Comparison of ENCODE assay signal across 8 cellular contexts in genomic region chr2:152694161-152694661, GRCh38. TPM values are rescaled to one million over a fixed set of nuclear protein-coding genes. Genes with fewer than 3 reads are reported as not detected.
A peak's percentile ranks its signal among the peaks of the same experiment; 100 is the strongest.
DNase-seq lines count a peak whose midpoint lies in the region; ATAC-seq, FAIRE-seq and TF ChIP-seq lines count a peak whose summit lies in the region.

No MANE protein-coding gene starts in this region.

- peaks cover 62% of the 10 kb centered on the region for H3K36me3 ChIP-seq in RWPE2 (ENCODE audit: low read depth)

- peak overlapping the region; percentile 96 for H3K27ac Mint-ChIP-seq in central memory CD8-positive, alpha-beta T cell (ENCODE audit: low read depth)
- peak overlapping the region; percentile 92 to 93 for H3K27ac Mint-ChIP-seq in natural killer cell

- TF ChIP-seq POLR2A in H54 (IDR thresholded peaks at IDR 0.05; ENCODE audit: low read depth, low read length): no peak
- no peak for TF ChIP-seq POLR2A in lower leg skin (IDR thresholded peaks at IDR 0.05)

- H3K27me3 Mint-ChIP-seq in central memory CD8-positive, alpha-beta T cell: no peaks in the 10 kb centered on the region
- H3K27me3 Mint-ChIP-seq in natural killer cell (ENCODE audit: low read depth in 2 of 2): no peaks in the 10 kb centered on the region

- DNase-seq in Daoy (ENCODE audit: low read depth) (peak; percentile 88), H54 (ENCODE audit: insufficient read length, low spot score) (no peak), RWPE2 (ENCODE audit: low spot score) (no peak), natural killer cell (peak; percentile 31), lower leg skin (ENCODE audit: low spot score in 2 of 2) (no peak), Kasumi-1 (lab: John Stamatoyannopoulos, UW) (no peak), NCI-H345 treated with DMSO at 0.1 percent for 48 hours (lab: John Stamatoyannopoulos, UW; ENCODE audit: unreplicated experiment) (no peak)
- no peak for DNase-seq in central memory CD8-positive, alpha-beta T cell (ENCODE audit: low spot score in 2 of 2)

- H3K4me1 ChIP-seq in RWPE2 (ENCODE audit: insufficient read depth, poor library complexity, severe bottlenecking): peaks cover 12% of the 10 kb centered on the region

- TF ChIP-seq CTCF in RWPE2 (IDR thresholded peaks at IDR 0.05; ENCODE audit: poor library complexity, severe bottlenecking) (no peak), natural killer cell (IDR thresholded peaks at IDR 0.05) (no peak), lower leg skin (IDR thresholded peaks at IDR 0.05) (no peak)

- H3K9me3 Mint-ChIP-seq in central memory CD8-positive, alpha-beta T cell: no peaks in the 10 kb centered on the region
- H3K9me3 Mint-ChIP-seq in natural killer cell: no peaks in the 10 kb centered on the region

- 60 to 64% methylated on average over 8 of the region's 8 CpGs for WGBS in lower leg skin, 2 donors

- intact Hi-C loops in natural killer cell (cut with micrococcal nuclease) (loop anchor here (1.0 kb wide), 1 partner anchor 23 kb away; the partner anchor contains the start of gene PRPF40A), lower leg skin (cut with DNase I; ENCODE audit: low total_unique reads) (no loop called here)

- peak overlapping the region; percentile 79 for H3K4me3 Mint-ChIP-seq in central memory CD8-positive, alpha-beta T cell
- H3K4me3 Mint-ChIP-seq in natural killer cell: peak overlapping the region; percentile 83

- peaks cover 22% of the 10 kb centered on the region for H3K4me1 Mint-ChIP-seq in central memory CD8-positive, alpha-beta T cell
- H3K4me1 Mint-ChIP-seq in natural killer cell: peaks cover 6 to 21% of the 10 kb centered on the region in 2 donors

- peak overlapping the region; percentile 32 for H3K27ac ChIP-seq in RWPE2 (ENCODE audit: poor library complexity, severe bottlenecking)

- H3K9me3 ChIP-seq in RWPE2 (ENCODE audit: severe bottlenecking): no peaks in the 10 kb centered on the region

- ATAC-seq in RWPE2 (ENCODE audit: low read depth) (peak; percentile 78), natural killer cell (peak; percentile 88 to 92 (median 88))
- peak; percentile 92 for ATAC-seq in central memory CD8-positive, alpha-beta T cell (replicated peaks; ENCODE audit: extremely low read depth, poor library complexity, severe bottlenecking)

- FAIRE-seq in H54 (lab: Jason Lieb, UNC): peak; percentile 89

- H3K27me3 ChIP-seq in RWPE2 (ENCODE audit: insufficient read depth, poor library complexity, severe bottlenecking): no peaks in the 10 kb centered on the region

- H3K36me3 Mint-ChIP-seq in central memory CD8-positive, alpha-beta T cell (ENCODE audit: insufficient read depth): peaks cover 13% of the 10 kb centered on the region
- no peaks in the 10 kb centered on the region for H3K36me3 Mint-ChIP-seq in natural killer cell

- peak overlapping the region; percentile 18 for H3K4me3 ChIP-seq in RWPE2 (ENCODE audit: severe bottlenecking)
- H3K4me3 ChIP-seq in lower leg skin (ENCODE audit: low read depth, poor library complexity, severe bottlenecking): no peak overlapping the region

RNA-seq across cellular contexts. Expression of gene PRPF40A, which starts 23.1 kb away (rescaled TPM):
- 179 and 255 TPM in 2 replicates for total RNA-seq in Daoy (2014; rRNA removed; shearing (Covaris generic))
- total RNA-seq in natural killer cell (100 to 1,000 TPM; 120 to 137 (median 130) TPM), lower leg skin (100 to 1,000 TPM in 1 of 4 donors, 10 to 100 TPM in 3; 70.9 to 137 (median 83.2) TPM)

RNA-seq across cellular contexts. Expression of gene ARL6IP6, which starts 24.2 kb away (rescaled TPM):
- 37.3 and 44.8 TPM in 2 replicates for total RNA-seq in Daoy (2014; rRNA removed; shearing (Covaris generic))
- total RNA-seq in natural killer cell (10 to 100 TPM in 2 of 3 donors, 1 to 10 TPM in 1; 10.0 to 15.0 (median 11.4) TPM), lower leg skin (10 to 100 TPM; 33.6 to 45.3 (median 38.6) TPM)

Comparison
In these comparisons a context has a peak if more than half of its experiments do, and no peak if none do; other contexts are left out.
1. DNase-seq: peak in Daoy (single experiment) and natural killer cell (single experiment); none in H54 (single experiment), RWPE2 (single experiment), central memory CD8-positive, alpha-beta T cell (0 of 2), lower leg skin (0 of 2), Kasumi-1 (0 of 2) and NCI-H345 treated with DMSO at 0.1 percent for 48 hours (single experiment).
2. Peak in every context shown above with its lines, with median percentiles within 50 percentile points of each other: ATAC-seq.